ENCODE assay signal across 16 cellular contexts in the genomic region with DNA sequence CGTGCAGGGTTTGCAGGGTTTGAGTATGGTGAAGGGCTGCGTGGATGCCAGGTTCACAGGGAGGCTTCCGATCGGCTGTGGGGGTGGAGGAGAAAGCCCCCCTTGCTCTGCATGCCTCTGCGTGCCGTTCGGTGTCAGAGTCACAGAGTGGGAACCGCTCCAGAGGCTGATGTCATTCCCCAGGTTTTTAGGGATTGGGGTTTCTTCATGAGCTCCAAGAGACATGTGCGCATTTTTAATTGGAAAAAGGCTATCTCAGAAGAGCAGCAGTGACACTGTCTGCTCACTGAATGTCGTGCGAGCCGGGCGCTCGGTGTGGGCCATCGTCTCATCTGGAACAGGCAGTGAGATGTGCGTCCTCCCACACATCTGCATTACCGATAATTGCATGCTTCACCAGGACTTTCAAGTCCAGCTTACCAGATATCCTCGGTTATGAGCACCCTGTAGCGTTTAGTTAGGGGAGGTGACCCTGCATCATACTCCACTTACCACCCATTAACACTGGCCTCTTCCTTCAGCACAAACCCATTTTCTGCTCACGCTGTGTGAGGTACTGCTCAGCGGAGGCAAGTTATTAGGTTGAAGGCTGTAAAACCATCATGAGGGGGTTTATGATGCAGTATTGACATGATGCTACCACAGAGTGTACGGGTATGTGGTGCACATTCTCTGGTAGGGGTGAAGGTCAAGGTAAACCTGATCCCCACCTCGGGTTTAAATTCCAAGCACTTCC. TPM values are rescaled to one million over a fixed set of nuclear protein-coding genes. Genes with fewer than 3 reads are reported as not detected.
A peak's percentile ranks its signal among the peaks of the same experiment; 100 is the strongest.
DNase-seq lines count a peak whose midpoint lies in the region; ATAC-seq, FAIRE-seq and TF ChIP-seq lines count a peak whose summit lies in the region.
"Had no signal": no experiment of that assay in that cellular context is flagged by ENCODE, and none has a peak within 500 bp of the region (broad histone marks: within the 10 kb centered on the region; RNA-seq: fewer than 3 reads in every experiment).

No MANE protein-coding gene starts in this region.

- no peak overlapping the region for H3K4me3 ChIP-seq in H1 (ENCODE audit: extremely low read depth in 1 of 4, insufficient read depth in 2 of 4, low read depth in 3 of 4, low read length in 4 of 4)
- no peak overlapping the region for H3K4me3 ChIP-seq in ovary
- no peak overlapping the region for H3K4me3 ChIP-seq in gastrocnemius medialis
- no peak overlapping the region for H3K4me3 ChIP-seq in brain microvascular endothelial cell (ENCODE audit: low read depth, low read length)
- H3K4me3 ChIP-seq: A549, cardiac muscle cell, lower lobe of right lung, thoracic aorta had no signal

- CTCF ChIA-PET in H1 (lab: Charles Lee; ENCODE audit: partially characterized antibody) = interaction anchor here (0.7 to 3.2 kb wide), 12 partner anchors 8 to 115 kb away, joined by 3 to 24 read pairs (median 4); no protein-coding TSS in a partner anchor

- WGBS in H1 (ENCODE audit: extremely low coverage in 1 of 2, insufficient coverage in 1 of 2, insufficient read length in 1 of 2, insufficient replicate concordance in 2 of 2, low coverage in 1 of 2, low lambda C conversion rate in 2 of 2, missing lambda C conversion rate in 1 of 2), 2 experiments = 93% methylated on average over 23 of the region's 23 CpGs; no CpG with 5 or more reads in 1 of the 2 experiments
- WGBS in ovary, 3 donors = 31 to 56% (median 32%) methylated on average over 23 of the region's 23 CpGs

- H3K4me2 ChIP-seq in H1 (ENCODE audit: insufficient read depth in 1 of 2, low read depth in 2 of 2, low read length in 2 of 2) = no peak overlapping the region
- H3K4me2 ChIP-seq: A549 had no signal

- no peaks in the 10 kb centered on the region for H3K79me2 ChIP-seq in H1 (ENCODE audit: control insufficient read depth in 1 of 2, insufficient read depth in 2 of 2, low read length in 2 of 2)

- peaks cover 22% of the 10 kb centered on the region for H3K23me2 ChIP-seq in H1 (ENCODE audit: low read depth, low read length)

- H3K23ac ChIP-seq in H1 (ENCODE audit: insufficient read length) = no peak overlapping the region

- H2AK5ac ChIP-seq in H1 (ENCODE audit: low read depth, low read length) = no peak overlapping the region

- H3K9me3 ChIP-seq in H1 (ENCODE audit: insufficient read depth in 2 of 2, low read depth in 1 of 2, low read length in 1 of 2) (peaks cover 4% of the 10 kb centered on the region in 2 experiments; a peak in 3 of 4 replicates), ovary (no peaks in the 10 kb centered on the region), gastrocnemius medialis (no peaks in the 10 kb centered on the region)
- H3K9me3 ChIP-seq: A549, lower lobe of right lung, thoracic aorta had no signal

- TF ChIP-seq EP300 in H1 (IDR thresholded peaks at IDR 0.05; ENCODE audit: borderline replicate concordance in 1 of 2, low read depth in 2 of 2, low read length in 2 of 2) (no peak), ovary (IDR thresholded peaks at IDR 0.05) (no peak)

- H3K4ac ChIP-seq in H1 (replicated peaks; ENCODE audit: insufficient read length, low read depth, low read length) = no peak overlapping the region

- POLR2A ChIA-PET in H1 (lab: Charles Lee; ENCODE audit: partially characterized antibody) = interaction anchor here (0.6 to 1.2 kb wide), 2 partner anchors 14 to 25 kb away, joined by 3 read pairs; no protein-coding TSS in a partner anchor

- peak overlapping the region; percentile 31; the same call in 1 of the 2 replicates for H4K8ac ChIP-seq in H1 (ENCODE audit: extremely low read depth, insufficient read depth, low read length)

- no peak overlapping the region for H2BK15ac ChIP-seq in H1 (ENCODE audit: low read length)

- no peak overlapping the region for H3K9ac ChIP-seq in H1 (replicated peaks in 1 of 4; ENCODE audit: extremely low read depth in 1 of 4, low read depth in 3 of 4, low read length in 3 of 4)

- no peak for ATAC-seq in gastrocnemius medialis
- ATAC-seq: A549, lower lobe of right lung had no signal

- H4K91ac ChIP-seq in H1 (replicated peaks; ENCODE audit: insufficient read length, low read length) = no peak overlapping the region

- peaks cover 3 to 21% of the 10 kb centered on the region in 2 experiments for H4K20me1 ChIP-seq in H1 (replicated peaks in 1 of 2; ENCODE audit: control insufficient read depth in 1 of 2, insufficient read depth in 2 of 2, low read length in 2 of 2)

- no peak overlapping the region for H3K14ac ChIP-seq in H1 (ENCODE audit: insufficient read length)

- in situ Hi-C loops in G401 (cut with HindIII; ENCODE audit: low sequenced_read_pairs) (no loop called here), gastrocnemius medialis (cut with MboI; ENCODE audit: low sequenced_read_pairs in 4 of 4) (no loop called here), brain microvascular endothelial cell (cut with HindIII; ENCODE audit: low pct_ligation_motif_present, low sequenced_read_pairs) (no loop called here)

- H3K56ac ChIP-seq in H1 (replicated peaks; ENCODE audit: insufficient read length, low read depth, low read length) = no peak overlapping the region

- FAIRE-seq in H1 (lab: Jason Lieb, UNC) = no peak
- FAIRE-seq: A549 had no signal

- no peak for TF ChIP-seq RAD21 in H1 (IDR thresholded peaks at IDR 0.05 in 1 of 2, conservative IDR thresholded peaks at IDR 0.05 in 1 of 2; ENCODE audit: low read depth in 2 of 2, low read length in 2 of 2)

- DNase-seq in NCI-H2171 treated with DMSO at 0.1 percent for 48 hours (lab: John Stamatoyannopoulos, UW) = peak; percentile 35
- DNase-seq in NCI-H2171 (lab: John Stamatoyannopoulos, UW) = no peak
- peak; percentile 92 for DNase-seq in G401 (ENCODE audit: low spot score)
- DNase-seq in H1 (ENCODE audit: low read depth in 1 of 2, low spot score in 2 of 2) = no peak
- peak in 3 of 5 donors; percentile 31 to 50 (median 48) for DNase-seq in ovary
- no peak for DNase-seq in AG08396 (ENCODE audit: low spot score)
- DNase-seq in gastrocnemius medialis = no peak
- no peak for DNase-seq in brain microvascular endothelial cell
- DNase-seq: activated effector memory CD4-positive, alpha-beta T cell treated with Interleukin-2 at 50 U/mL for 16 hours; Calu3; lower lobe of right lung; MV-4-11; NCI-H510A treated with DMSO at 0.1 percent for 48 hours had no signal

- H4K5ac ChIP-seq in H1 (ENCODE audit: insufficient read length, low read depth, low read length) = no peak overlapping the region

- no peak overlapping the region for H2BK120ac ChIP-seq in H1 (replicated peaks; ENCODE audit: low read depth, low read length)

- intact Hi-C loops in ovary (cut with DNase I) (no loop called here), gastrocnemius medialis (cut with DNase I; ENCODE audit: low total_unique reads) (no loop called here)

- no peak overlapping the region for H3K18ac ChIP-seq in H1 (ENCODE audit: extremely low read depth, low read length)

- H2BK5ac ChIP-seq in H1 (ENCODE audit: low read depth, low read length) = no peak overlapping the region

- H3K36me3 ChIP-seq in H1 (ENCODE audit: control insufficient read depth in 2 of 4, insufficient read depth in 4 of 4, low read length in 3 of 4) (no peaks in the 10 kb centered on the region), ovary (no peaks in the 10 kb centered on the region), gastrocnemius medialis (no peaks in the 10 kb centered on the region), brain microvascular endothelial cell (replicated peaks) (no peaks in the 10 kb centered on the region)
- H3K36me3 ChIP-seq: cardiac muscle cell, lower lobe of right lung, thoracic aorta had no signal

- H3K27me3 ChIP-seq in H1 (replicated peaks in 1 of 4; ENCODE audit: control insufficient read depth in 3 of 4, extremely low read depth in 1 of 4, insufficient read depth in 3 of 4, low read length in 3 of 4) (peaks cover 0 to 8% (median 4%) of the 10 kb centered on the region in 4 experiments; a peak in 4 of 7 replicates), ovary (no peaks in the 10 kb centered on the region), gastrocnemius medialis (peaks cover 38 to 55% (median 53%) of the 10 kb centered on the region in 3 donors), brain microvascular endothelial cell (replicated peaks) (peaks cover 37% of the 10 kb centered on the region)

- H3K4me1 ChIP-seq in H1 (replicated peaks in 1 of 4; ENCODE audit: control insufficient read depth in 3 of 4, insufficient read depth in 4 of 4, low read length in 3 of 4) = peaks cover 0 to 3% (median under 1%) of the 10 kb centered on the region in 4 experiments; a peak in 2 of 7 replicates
- H3K4me1 ChIP-seq in ovary (ENCODE audit: insufficient read depth) = peaks cover 3% of the 10 kb centered on the region
- H3K4me1 ChIP-seq in gastrocnemius medialis = peaks cover 0 to 4% of the 10 kb centered on the region in 2 donors
- H3K4me1 ChIP-seq: A549 had no signal

- peaks cover 12% of the 10 kb centered on the region for H3K79me1 ChIP-seq in H1 (ENCODE audit: low read depth, low read length)

- H3K27ac ChIP-seq in H1 (ENCODE audit: low read depth, low read length) (no peak overlapping the region), ovary (no peak overlapping the region), gastrocnemius medialis (no peak overlapping the region), brain microvascular endothelial cell (no peak overlapping the region)
- H3K27ac ChIP-seq: A549, cardiac muscle cell, lower lobe of right lung, thoracic aorta had no signal

- no peak overlapping the region for H2BK12ac ChIP-seq in H1 (ENCODE audit: low read depth, low read length)

- no peak for TF ChIP-seq POLR2A in H1 (IDR thresholded peaks at IDR 0.05; ENCODE audit: control extremely low read depth in 1 of 2, low read depth in 2 of 2, low read length in 2 of 2)
- TF ChIP-seq POLR2A in ovary (IDR thresholded peaks at IDR 0.05) = no peak
- no peak for TF ChIP-seq POLR2A in gastrocnemius medialis (IDR thresholded peaks at IDR 0.05)

- H2BK20ac ChIP-seq in H1 (ENCODE audit: low read length) = no peak overlapping the region

- H2AFZ ChIP-seq in H1 (ENCODE audit: low read length) = no peak overlapping the region

- TF ChIP-seq CTCF in H1 (IDR thresholded peaks at IDR 0.05; ENCODE audit: control extremely low read depth in 1 of 3, insufficient read depth in 1 of 3, low read depth in 1 of 3, low read length in 3 of 3) (no peak), ovary (IDR thresholded peaks at IDR 0.05) (no peak), gastrocnemius medialis (IDR thresholded peaks at IDR 0.05 in 4 of 5, conservative IDR thresholded peaks at IDR 0.05 in 1 of 5) (no peak), brain microvascular endothelial cell (IDR thresholded peaks at IDR 0.05; ENCODE audit: low read depth, low read length, missing control alignments) (no peak)

RNA-seq across cellular contexts. Expression of a gene that starts 1.7 kb away (rescaled TPM):
- total RNA-seq in G401 (2014; rRNA removed; shearing (Covaris generic)) = 2.8 and 4.7 TPM in 2 replicates
- total RNA-seq in H1 (2021; fragmentation: NEBNext Ultra II Directional; extraction: Animal tissue kit (Norgen Biotek cat#: 25700)) = 22.9 and 24.4 TPM in 2 replicates
- polyA plus RNA-seq in H1 (2011; rRNA removed) = 10.1 and 15.9 TPM in 2 replicates
- 13.8 TPM for polyA plus RNA-seq in H1 (2011; cell fraction: cytosol; rRNA removed)
- polyA plus RNA-seq in H1 (2011; cell fraction: nucleus; rRNA removed) = 82.6 TPM
- 16.2 to 22.1 TPM (median 19.9 TPM) in 4 replicates for polyA plus RNA-seq in H1 (2012, experiment 1 of 2)
- polyA plus RNA-seq in H1 (2012, experiment 2 of 2) = 10.5 TPM
- 10.9 TPM for polyA plus RNA-seq in H1 (2013, experiment 1 of 2)
- polyA plus RNA-seq in H1 (2013, experiment 2 of 2) = 11.8 TPM
- polyA minus RNA-seq in H1 (2011; rRNA and poly(A)+ RNA removed) = 16.6 and 19.1 TPM in 2 replicates
- 18.4 TPM for polyA minus RNA-seq in H1 (2011; cell fraction: cytosol; rRNA and poly(A)+ RNA removed)
- 40.8 TPM for polyA minus RNA-seq in H1 (2011; cell fraction: nucleus; rRNA and poly(A)+ RNA removed)
- 10 to 100 TPM in 3 of 7 donors, 1 to 10 TPM in 4; 6.7 to 22.2 (median 8.7) TPM for total RNA-seq in ovary
- 10 to 100 TPM in 1 of 2 donors, 1 to 10 TPM in 1; 5.6 to 10.8 TPM for polyA plus RNA-seq in ovary
- total RNA-seq in gastrocnemius medialis = 10 to 100 TPM; 16.1 to 21.2 (median 19.4) TPM

Comparison
In these comparisons a context has a peak if more than half of its experiments do, and no peak if none do; other contexts are left out.
1. DNase-seq: peak in NCI-H2171 treated with DMSO at 0.1 percent for 48 hours (single experiment), G401 (single experiment) and ovary (3 of 5); none in NCI-H2171 (single experiment), H1 (0 of 2), AG08396 (single experiment), gastrocnemius medialis (0 of 2) and brain microvascular endothelial cell (single experiment).